ENCODE assay signal across 8 cellular contexts in genomic region chr3:66500575-66501482, GRCh38. TPM values are rescaled to one million over a fixed set of nuclear protein-coding genes. Genes with fewer than 3 reads are reported as not detected.
A peak's percentile ranks its signal among the peaks of the same experiment; 100 is the strongest.
DNase-seq lines count a peak whose midpoint lies in the region; ATAC-seq and TF ChIP-seq lines count a peak whose summit lies in the region.

Gene LRIG1 (minus strand): TSS chr3:66501022. CDS start chr3:66500407, 615 bp downstream.

- ATAC-seq in GM19351 (IDR thresholded peaks at IDR 0.05; ENCODE audit: unreplicated experiment) (peak; percentile 93), HG03520 (IDR thresholded peaks at IDR 0.05; ENCODE audit: unreplicated experiment) (peak; percentile 96), right lobe of liver (peak; percentile 87 to 96 (median 90))

- peaks cover 36 to 57% (median 49%) of the 10 kb centered on the region in 10 experiments for H3K4me1 ChIP-seq in BLaER1 treated with 17β-estradiol and CSF1 and Interleukin-3, amounts not matched to agents 10 nM and 100 nM
- H3K4me1 ChIP-seq in right lobe of liver: peaks cover 0 to 44% (median 8%) of the 10 kb centered on the region in 4 donors

- H3K4me1 Mint-ChIP-seq in activated CD4-positive, alpha-beta memory T cell treated with anti-CD3 and anti-CD28 coated beads for 36 hours (ENCODE audit: low read depth): peaks cover 53% of the 10 kb centered on the region

- H3K9ac ChIP-seq in BLaER1 treated with 17β-estradiol and CSF1 and Interleukin-3, amounts not matched to agents 10 nM and 100 nM: peak within 1 kb of the TSS; percentile 88 to 96 (median 91)

- DNase-seq in NCI-H748 (lab: John Stamatoyannopoulos, UW; ENCODE audit: unreplicated experiment) (peak; percentile 97), dermis microvascular lymphatic vessel endothelial cell (ENCODE audit: low read depth in 2 of 2) (peak; percentile 90 to 98), right lobe of liver (peak; percentile 100)
- DNase-seq in activated CD4-positive, alpha-beta memory T cell treated with anti-CD3 and anti-CD28 coated beads for 36 hours: peak; percentile 99
- DNase-seq in stimulated activated CD4-positive, alpha-beta T cell treated with anti-CD3 and anti-CD28 coated beads, Interleukin-4, amount 100 ng/mL, for 24 hours: peak; percentile 99

- TF ChIP-seq POLR2A in right lobe of liver (IDR thresholded peaks at IDR 0.05): peak; percentile 89

- peak within 1 kb of the TSS; percentile 96 for H3K4me3 Mint-ChIP-seq in activated CD4-positive, alpha-beta memory T cell treated with anti-CD3 and anti-CD28 coated beads for 36 hours

- intact Hi-C loops in activated CD4-positive, alpha-beta memory T cell treated with anti-CD3 and anti-CD28 coated beads for 36 hours (cut with micrococcal nuclease): loop anchor here (1.0 to 5.0 kb wide), 7 partner anchors 20 to 498 kb away; partner anchors contain the start of genes KBTBD8 and SLC25A26
- intact Hi-C loops in right lobe of liver (cut with DNase I): no loop called here

- CTCF ChIA-PET in activated CD4-positive, alpha-beta memory T cell treated with anti-CD3 and anti-CD28 coated beads for 36 hours (lab: Charles Lee): interaction anchor here (0.6 to 2.0 kb wide), 3 partner anchors 9 to 93 kb away, joined by 3 to 9 read pairs (median 4); no protein-coding TSS in a partner anchor

- H3K4me2 ChIP-seq in BLaER1 treated with 17β-estradiol and CSF1 and Interleukin-3, amounts not matched to agents 10 nM and 100 nM: peak within 1 kb of the TSS; percentile 87 to 97 (median 94)

- H4K20me1 ChIP-seq in BLaER1 treated with 17β-estradiol and CSF1 and Interleukin-3, amounts not matched to agents 10 nM and 100 nM: peaks cover 0 to 47% (median 16%) of the 10 kb centered on the region in 11 experiments; a peak in 10 of 22 replicates

- H3K9me3 ChIP-seq in BLaER1 treated with 17β-estradiol and CSF1 and Interleukin-3, amounts not matched to agents 10 nM and 100 nM (replicated peaks in 1 of 11): no peaks in the 10 kb centered on the region
- H3K9me3 ChIP-seq in right lobe of liver: no peaks in the 10 kb centered on the region

- H3K27me3 ChIP-seq in BLaER1 treated with 17β-estradiol and CSF1 and Interleukin-3, amounts not matched to agents 10 nM and 100 nM: no peaks in the 10 kb centered on the region; a peak in 4 of 22 replicates
- H3K27me3 ChIP-seq in right lobe of liver: no peaks in the 10 kb centered on the region

- H3K27ac ChIP-seq in BLaER1 treated with 17β-estradiol and CSF1 and Interleukin-3, amounts not matched to agents 10 nM and 100 nM: peak within 1 kb of the TSS; percentile 69 to 91 (median 89)
- H3K27ac ChIP-seq in right lobe of liver: peak within 1 kb of the TSS; percentile 64 to 94 (median 77)

- H3K9me3 Mint-ChIP-seq in activated CD4-positive, alpha-beta memory T cell treated with anti-CD3 and anti-CD28 coated beads for 36 hours: no peaks in the 10 kb centered on the region

- H3K27me3 Mint-ChIP-seq in activated CD4-positive, alpha-beta memory T cell treated with anti-CD3 and anti-CD28 coated beads for 36 hours: no peaks in the 10 kb centered on the region

- whole genome bisulfite sequencing in right lobe of liver (ENCODE audit: insufficient coverage, low coverage, low lambda C conversion rate, missing lambda C conversion rate): 0% methylated on average over 13 of the region's 109 CpGs

- H3K4me3 ChIP-seq in BLaER1 treated with 17β-estradiol and CSF1 and Interleukin-3, amounts not matched to agents 10 nM and 100 nM: peak within 1 kb of the TSS; percentile 92 to 100 (median 96)
- peak within 1 kb of the TSS; percentile 76 to 85 (median 80) for H3K4me3 ChIP-seq in right lobe of liver

- H3K27ac Mint-ChIP-seq in activated CD4-positive, alpha-beta memory T cell treated with anti-CD3 and anti-CD28 coated beads for 36 hours: peak within 1 kb of the TSS; percentile 91

- POLR2A ChIA-PET in activated CD4-positive, alpha-beta memory T cell treated with anti-CD3 and anti-CD28 coated beads for 36 hours (lab: Charles Lee): interaction anchor here (0.6 to 3.5 kb wide), 3 partner anchors 9 to 31 kb away, joined by 3 to 19 read pairs (median 10); no protein-coding TSS in a partner anchor

- TF ChIP-seq CTCF in right lobe of liver (IDR thresholded peaks at IDR 0.05): peak in 3 of 4 donors; percentile 21 to 44 (median 30)

- peaks cover 3% of the 10 kb centered on the region for H3K36me3 Mint-ChIP-seq in activated CD4-positive, alpha-beta memory T cell treated with anti-CD3 and anti-CD28 coated beads for 36 hours

- no peaks in the 10 kb centered on the region; a peak in 1 of 22 replicates for H3K36me3 ChIP-seq in BLaER1 treated with 17β-estradiol and CSF1 and Interleukin-3, amounts not matched to agents 10 nM and 100 nM
- H3K36me3 ChIP-seq in right lobe of liver: no peaks in the 10 kb centered on the region

RNA-seq across cellular contexts. Expression of gene LRIG1, which starts in this region (rescaled TPM):
- total RNA-seq in activated CD4-positive, alpha-beta memory T cell treated with anti-CD3 and anti-CD28 coated beads for 36 hours: 10 to 100 TPM; 35.3 to 40.4 TPM
- total RNA-seq in dermis microvascular lymphatic vessel endothelial cell (35.3 and 59.8 TPM in 2 replicates), right lobe of liver (10 to 100 TPM; 15.8 to 23.2 (median 17.8) TPM)

Comparison
In these comparisons a context has a peak if more than half of its experiments do, and no peak if none do; other contexts are left out.
1. Peak in every context shown above with its lines: DNase-seq, ATAC-seq, H3K4me3 ChIP-seq and H3K27ac ChIP-seq.